ENCODE assay signal across 21 cellular contexts in genomic region chr16:59047114-59047513, GRCh38.
DNase-seq lines count a peak whose midpoint lies in the region; ATAC-seq and TF ChIP-seq lines count a peak whose summit lies in the region.
"Had no signal": no experiment of that assay in that cellular context is flagged by ENCODE, and none has a peak within 500 bp of the region (broad histone marks: within the 10 kb centered on the region; RNA-seq: fewer than 3 reads in every experiment).

No MANE protein-coding gene starts in this region.

- in situ Hi-C loops in G401 (cut with HindIII; ENCODE audit: low sequenced_read_pairs): no loop called here

- H3K9me3 Mint-ChIP-seq in WTC11: peaks cover 10% of the 10 kb centered on the region; the same call in 1 of the 2 replicates
- H3K9me3 Mint-ChIP-seq in neural crest cell: no peaks in the 10 kb centered on the region
- H3K9me3 Mint-ChIP-seq: nephron; stimulated activated naive CD8-positive, alpha-beta T cell treated with anti-CD3 and anti-CD28 coated beads, Interleukin-15, amount 100 ng/mL, for 72 hours had no signal

- H3K36me3 Mint-ChIP-seq in WTC11: no peaks in the 10 kb centered on the region
- no peaks in the 10 kb centered on the region for H3K36me3 Mint-ChIP-seq in neural crest cell (ENCODE audit: low read depth)
- H3K36me3 Mint-ChIP-seq: activated CD8-positive, alpha-beta memory T cell treated with anti-CD3 and anti-CD28 coated beads, Interleukin-2, amount 10 ng/mL, durations not matched to agents 7 days and 5 days had no signal

- H3K27ac Mint-ChIP-seq in WTC11: no peak overlapping the region
- no peak overlapping the region for H3K27ac Mint-ChIP-seq in neural crest cell (ENCODE audit: unreplicated experiment)
- H3K27ac Mint-ChIP-seq: activated CD8-positive, alpha-beta memory T cell treated with anti-CD3 and anti-CD28 coated beads, Interleukin-2, amount 10 ng/mL, durations not matched to agents 7 days and 5 days; nephron; stimulated activated naive CD8-positive, alpha-beta T cell treated with anti-CD3 and anti-CD28 coated beads, Interleukin-15, amount 100 ng/mL, for 72 hours had no signal

- CTCF ChIA-PET in WTC11 (lab: Charles Lee): interaction anchor here (0.6 to 0.8 kb wide), 3 partner anchors 63 to 203 kb away, joined by 3 to 5 read pairs (median 3); no protein-coding TSS in a partner anchor

- POLR2A ChIA-PET in WTC11 (lab: Charles Lee): no interaction called here

- DNase-seq in DMS 273 (lab: John Stamatoyannopoulos, UW; ENCODE audit: unreplicated experiment) (peak; percentile 45), DMS 273 treated with DMSO at 0.1 percent for 48 hours (lab: John Stamatoyannopoulos, UW) (no peak), WTC11 (ENCODE audit: low spot score) (no peak), neural crest cell (ENCODE audit: low read depth, low spot score) (no peak), COR-L47 (lab: John Stamatoyannopoulos, UW) (no peak), G401 (ENCODE audit: low spot score) (no peak)
- DNase-seq in Jurkat, Clone E6-1 (ENCODE audit: low read depth, low spot score): peak; percentile 10
- DNase-seq in activated CD4-positive, alpha-beta T cell treated with anti-CD3 and anti-CD28 coated beads for 1 hour: no peak
- DNase-seq: 8988T; activated CD4-positive, alpha-beta T cell treated with anti-CD3 and anti-CD28 coated beads for 4 hours; activated CD8-positive, alpha-beta memory T cell treated with anti-CD3 and anti-CD28 coated beads, Interleukin-2, amount 10 ng/mL, durations not matched to agents 7 days and 5 days; activated effector memory CD4-positive, alpha-beta T cell treated with Interleukin-2 at 50 U/mL for 16 hours; dermis blood vessel endothelial cell; left colon; Peyer's patch; psoas muscle; stimulated activated CD4-positive, alpha-beta T cell treated with anti-CD3 and anti-CD28 coated beads, Interleukin-4, amount 100 ng/mL, for 1 hour; stimulated activated naive CD8-positive, alpha-beta T cell treated with anti-CD3 and anti-CD28 coated beads, Interleukin-15, amount 100 ng/mL, for 72 hours; trophoblast cell had no signal

- H3K4me1 Mint-ChIP-seq in WTC11 (peaks cover 1% of the 10 kb centered on the region), neural crest cell (peaks cover 5% of the 10 kb centered on the region)
- H3K4me1 Mint-ChIP-seq: activated CD8-positive, alpha-beta memory T cell treated with anti-CD3 and anti-CD28 coated beads, Interleukin-2, amount 10 ng/mL, durations not matched to agents 7 days and 5 days; nephron; stimulated activated naive CD8-positive, alpha-beta T cell treated with anti-CD3 and anti-CD28 coated beads, Interleukin-15, amount 100 ng/mL, for 72 hours had no signal

- H3K4me3 Mint-ChIP-seq in WTC11 (no peak overlapping the region), neural crest cell (no peak overlapping the region)
- H3K4me3 Mint-ChIP-seq: activated CD8-positive, alpha-beta memory T cell treated with anti-CD3 and anti-CD28 coated beads, Interleukin-2, amount 10 ng/mL, durations not matched to agents 7 days and 5 days; nephron; stimulated activated naive CD8-positive, alpha-beta T cell treated with anti-CD3 and anti-CD28 coated beads, Interleukin-15, amount 100 ng/mL, for 72 hours had no signal

- TF ChIP-seq CTCF in WTC11 (IDR thresholded peaks at IDR 0.05): no peak
- TF ChIP-seq CTCF in neural crest cell (conservative IDR thresholded peaks at IDR 0.05): peak; percentile 32

- H3K4me3 ChIP-seq in Jurkat, Clone E6-1 (ENCODE audit: low read length): no peak overlapping the region
- H3K4me3 ChIP-seq: BLaER1 treated with 17β-estradiol and CSF1 and Interleukin-3, amounts not matched to agents 10 nM and 100 nM; Peyer's patch; psoas muscle had no signal

- no peaks in the 10 kb centered on the region for H3K27me3 Mint-ChIP-seq in WTC11 (ENCODE audit: low read depth)
- no peaks in the 10 kb centered on the region for H3K27me3 Mint-ChIP-seq in neural crest cell (ENCODE audit: low read depth)
- H3K27me3 Mint-ChIP-seq: activated CD8-positive, alpha-beta memory T cell treated with anti-CD3 and anti-CD28 coated beads, Interleukin-2, amount 10 ng/mL, durations not matched to agents 7 days and 5 days; stimulated activated naive CD8-positive, alpha-beta T cell treated with anti-CD3 and anti-CD28 coated beads, Interleukin-15, amount 100 ng/mL, for 72 hours had no signal

- peak; percentile 85 for ATAC-seq in WTC11
- ATAC-seq: activated CD8-positive, alpha-beta memory T cell treated with anti-CD3 and anti-CD28 coated beads, Interleukin-2, amount 10 ng/mL, durations not matched to agents 7 days and 5 days; left colon; psoas muscle; stimulated activated naive CD8-positive, alpha-beta T cell treated with anti-CD3 and anti-CD28 coated beads, Interleukin-15, amount 100 ng/mL, for 72 hours had no signal

TF ChIP-seq in WTC11, 78 proteins besides CTCF, POLR2A, EP300 and RAD21 (continues in another document):
- TF ChIP-seq GABPB1 (CRISPR knock-in tag; IDR thresholded peaks at IDR 0.05) (no peak), MLX (CRISPR knock-in tag; IDR thresholded peaks at IDR 0.05) (no peak), GTF2I (CRISPR knock-in tag; conservative IDR thresholded peaks at IDR 0.05) (no peak), ATF2 (CRISPR knock-in tag; IDR thresholded peaks at IDR 0.05; ENCODE audit: borderline replicate concordance, low read depth) (no peak), ZNF219 (CRISPR knock-in tag; IDR thresholded peaks at IDR 0.05; ENCODE audit: borderline replicate concordance) (no peak), TEAD1 (CRISPR knock-in tag; IDR thresholded peaks at IDR 0.05) (no peak), ERG (CRISPR knock-in tag; IDR thresholded peaks at IDR 0.05) (no peak), ZNF138 (CRISPR knock-in tag; conservative IDR thresholded peaks at IDR 0.05) (no peak), JAZF1 (CRISPR knock-in tag; IDR thresholded peaks at IDR 0.05) (no peak), ZMAT4 (CRISPR knock-in tag; IDR thresholded peaks at IDR 0.05) (no peak), FOXK1 (CRISPR knock-in tag; IDR thresholded peaks at IDR 0.05) (no peak), SP1 (CRISPR knock-in tag; conservative IDR thresholded peaks at IDR 0.05) (no peak), HMGXB4 (CRISPR knock-in tag; IDR thresholded peaks at IDR 0.05) (no peak)

Comparison
In these comparisons a context has a peak if more than half of its experiments do, and no peak if none do; other contexts are left out.
1. DNase-seq: peak in DMS 273 (single experiment) and Jurkat, Clone E6-1 (single experiment); none in DMS 273 treated with DMSO at 0.1 percent for 48 hours (single experiment), WTC11 (single experiment), neural crest cell (single experiment), COR-L47 (single experiment), G401 (single experiment) and activated CD4-positive, alpha-beta T cell treated with anti-CD3 and anti-CD28 coated beads for 1 hour (single experiment).